ENCODE assay signal across 8 cellular contexts in the genomic region with DNA sequence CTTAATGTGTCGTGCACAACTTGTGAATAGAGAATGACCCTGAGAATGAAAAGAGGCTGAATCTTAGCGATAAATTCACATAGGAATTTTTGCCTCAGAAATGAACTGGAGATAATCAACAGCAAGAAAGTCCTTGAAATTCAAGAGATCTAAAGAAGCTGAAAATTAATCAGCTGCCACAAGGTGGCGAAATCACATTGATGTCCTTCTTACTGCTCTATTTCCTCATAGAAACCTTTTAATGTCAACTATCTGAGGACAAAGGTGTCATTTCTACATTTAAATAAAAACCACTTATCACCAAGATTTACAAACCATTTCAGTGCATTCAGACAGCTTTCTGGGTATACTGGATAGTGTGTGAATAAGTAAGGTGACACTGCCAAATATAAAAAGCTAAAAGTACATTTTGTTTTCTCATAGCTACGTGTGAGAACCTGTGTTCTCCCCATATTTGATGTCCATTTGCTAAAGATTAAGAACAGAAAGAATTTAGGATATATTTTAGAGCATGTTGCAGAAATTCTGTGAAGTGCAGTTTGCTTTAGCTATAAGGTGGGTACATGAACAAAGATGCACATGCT.
DNase-seq lines count a peak whose midpoint lies in the region; ATAC-seq and TF ChIP-seq lines count a peak whose summit lies in the region.

No MANE protein-coding gene starts in this region.

- TF ChIP-seq CTCF in HFFc6 (IDR thresholded peaks at IDR 0.05) (peak; percentile 86), breast epithelium (IDR thresholded peaks at IDR 0.05) (peak; percentile 53 to 69 (median 58)), right lobe of liver (IDR thresholded peaks at IDR 0.05) (peak; percentile 53 to 70 (median 63))

- H3K27ac Mint-ChIP-seq in HFFc6 = no peak overlapping the region
- no peak overlapping the region for H3K27ac Mint-ChIP-seq in activated T-cell treated with anti-CD3 and anti-CD28 coated beads, Interleukin-2, amount 50 U/mL, for 24 hours
- no peak overlapping the region for H3K27ac Mint-ChIP-seq in CD8-positive, alpha-beta memory T cell

- WGBS in right lobe of liver (ENCODE audit: insufficient coverage, low coverage, low lambda C conversion rate, missing lambda C conversion rate) = 18% methylated on average over 4 of the region's 4 CpGs

- H3K4me1 ChIP-seq in breast epithelium (no peaks in the 10 kb centered on the region), right lobe of liver (no peaks in the 10 kb centered on the region)
- H3K4me1 ChIP-seq in CD8-positive, alpha-beta memory T cell (ENCODE audit: insufficient read depth, low read length) = no peaks in the 10 kb centered on the region

- H3K27me3 Mint-ChIP-seq in HFFc6 (ENCODE audit: insufficient read depth) = peaks cover 16% of the 10 kb centered on the region
- no peaks in the 10 kb centered on the region for H3K27me3 Mint-ChIP-seq in activated T-cell treated with anti-CD3 and anti-CD28 coated beads, Interleukin-2, amount 50 U/mL, for 24 hours
- H3K27me3 Mint-ChIP-seq in CD8-positive, alpha-beta memory T cell = no peaks in the 10 kb centered on the region

- no peaks in the 10 kb centered on the region for H3K9me3 Mint-ChIP-seq in HFFc6
- no peaks in the 10 kb centered on the region for H3K9me3 Mint-ChIP-seq in activated T-cell treated with anti-CD3 and anti-CD28 coated beads, Interleukin-2, amount 50 U/mL, for 24 hours
- peaks cover 0 to 3% (median 0%) of the 10 kb centered on the region in 5 donors for H3K9me3 Mint-ChIP-seq in CD8-positive, alpha-beta memory T cell

- CTCF ChIA-PET in CD8-positive, alpha-beta memory T cell (lab: Charles Lee) = no interaction called here

- H3K27ac ChIP-seq in breast epithelium = peak overlapping the region in 1 of 2 donors; percentile 59
- no peak overlapping the region for H3K27ac ChIP-seq in right lobe of liver
- no peak overlapping the region for H3K27ac ChIP-seq in CD8-positive, alpha-beta memory T cell (ENCODE audit: low read depth, low read length)

- H3K4me3 Mint-ChIP-seq in HFFc6 = no peak overlapping the region
- H3K4me3 Mint-ChIP-seq in activated T-cell treated with anti-CD3 and anti-CD28 coated beads, Interleukin-2, amount 50 U/mL, for 24 hours = no peak overlapping the region
- H3K4me3 Mint-ChIP-seq in CD8-positive, alpha-beta memory T cell = no peak overlapping the region

- POLR2A ChIA-PET in CD8-positive, alpha-beta memory T cell (lab: Charles Lee) = no interaction called here

- no peaks in the 10 kb centered on the region for H3K27me3 ChIP-seq in breast epithelium
- no peaks in the 10 kb centered on the region for H3K27me3 ChIP-seq in right lobe of liver
- H3K27me3 ChIP-seq in CD8-positive, alpha-beta memory T cell (ENCODE audit: insufficient read depth, low read length, poor library complexity, severe bottlenecking) = no peaks in the 10 kb centered on the region

- H3K4me1 Mint-ChIP-seq in HFFc6 (ENCODE audit: low read depth) = no peaks in the 10 kb centered on the region
- no peaks in the 10 kb centered on the region for H3K4me1 Mint-ChIP-seq in activated T-cell treated with anti-CD3 and anti-CD28 coated beads, Interleukin-2, amount 50 U/mL, for 24 hours (ENCODE audit: low read depth)
- no peaks in the 10 kb centered on the region for H3K4me1 Mint-ChIP-seq in CD8-positive, alpha-beta memory T cell

- intact Hi-C loops in breast epithelium (cut with DNase I; ENCODE audit: low total_unique reads) = no loop called here
- intact Hi-C loops in right lobe of liver (cut with DNase I) = no loop called here

- H3K4me3 ChIP-seq in breast epithelium (no peak overlapping the region), right lobe of liver (no peak overlapping the region)
- no peak overlapping the region for H3K4me3 ChIP-seq in CD8-positive, alpha-beta memory T cell (ENCODE audit: low read length)

- DNase-seq in ELR (ENCODE audit: low read depth) (peak; percentile 71), HFFc6 (peak; percentile 55), NCI-H526 (lab: John Stamatoyannopoulos, UW) (peak; percentile 52 to 64), breast epithelium (ENCODE audit: low spot score in 2 of 2) (no peak), right lobe of liver (no peak)
- no peak for DNase-seq in activated T-cell treated with anti-CD3 and anti-CD28 coated beads, Interleukin-2, amount 50 U/mL, for 24 hours
- no peak for DNase-seq in CD8-positive, alpha-beta memory T cell
- no peak for DNase-seq in stimulated activated naive CD4-positive, alpha-beta T cell treated with Interleukin-2 at 50 U/mL for 16 hours (lab: John Stamatoyannopoulos, UW)

- no peaks in the 10 kb centered on the region for H3K36me3 Mint-ChIP-seq in HFFc6 (ENCODE audit: low read depth)
- no peaks in the 10 kb centered on the region for H3K36me3 Mint-ChIP-seq in activated T-cell treated with anti-CD3 and anti-CD28 coated beads, Interleukin-2, amount 50 U/mL, for 24 hours (ENCODE audit: low read depth)
- H3K36me3 Mint-ChIP-seq in CD8-positive, alpha-beta memory T cell = no peaks in the 10 kb centered on the region

- H3K9me3 ChIP-seq in breast epithelium (no peaks in the 10 kb centered on the region), right lobe of liver (no peaks in the 10 kb centered on the region)
- H3K9me3 ChIP-seq in CD8-positive, alpha-beta memory T cell (ENCODE audit: low read length) = no peaks in the 10 kb centered on the region

- ATAC-seq in right lobe of liver = peak; percentile 70 to 83 (median 81)

- no peak for TF ChIP-seq POLR2A in breast epithelium (IDR thresholded peaks at IDR 0.05)
- TF ChIP-seq POLR2A in right lobe of liver (IDR thresholded peaks at IDR 0.05) = no peak

- H3K36me3 ChIP-seq in breast epithelium = no peaks in the 10 kb centered on the region
- H3K36me3 ChIP-seq in right lobe of liver = no peaks in the 10 kb centered on the region
- no peaks in the 10 kb centered on the region for H3K36me3 ChIP-seq in CD8-positive, alpha-beta memory T cell (ENCODE audit: insufficient read depth, low read length)

Comparison
In these comparisons a context has a peak if more than half of its experiments do, and no peak if none do; other contexts are left out.
1. DNase-seq: peak in ELR (single experiment), HFFc6 (single experiment) and NCI-H526 (2 of 2); none in breast epithelium (0 of 2), right lobe of liver (0 of 3), activated T-cell treated with anti-CD3 and anti-CD28 coated beads, Interleukin-2, amount 50 U/mL, for 24 hours (single experiment), CD8-positive, alpha-beta memory T cell (0 of 5) and stimulated activated naive CD4-positive, alpha-beta T cell treated with Interleukin-2 at 50 U/mL for 16 hours (single experiment).
2. Peak in every context shown above with its lines, with median percentiles within 50 percentile points of each other: CTCF ChIP-seq.